Comparison of ENCODE assay signal across 12 cellular contexts in genomic region chr2:214737188-214737587, GRCh38.
DNase-seq lines count a peak whose midpoint lies in the region; ATAC-seq, FAIRE-seq and TF ChIP-seq lines count a peak whose summit lies in the region.
"Had no signal": no experiment of that assay in that cellular context is flagged by ENCODE, and none has a peak within 500 bp of the region (broad histone marks: within the 10 kb centered on the region; RNA-seq: fewer than 3 reads in every experiment).

No MANE protein-coding gene starts in this region.

- no peaks in the 10 kb centered on the region for H3K27me3 ChIP-seq in effector memory CD4-positive, alpha-beta T cell (replicated peaks; ENCODE audit: control insufficient read depth, insufficient read depth, low read length, poor library complexity, severe bottlenecking)
- H3K27me3 ChIP-seq: sigmoid colon, SJSA1 had no signal

- DNase-seq in GM12892 (ENCODE audit: insufficient read length) = no peak
- DNase-seq in GM19240 (ENCODE audit: insufficient read length, low spot score) = peak; percentile 7
- DNase-seq in HEK293T (ENCODE audit: extremely low spot score) = no peak
- no peak for DNase-seq in effector memory CD4-positive, alpha-beta T cell
- DNase-seq in NCI-H146 (lab: John Stamatoyannopoulos, UW) = no peak
- no peak for DNase-seq in NCI-H187 treated with DMSO at 0.1 percent for 48 hours (lab: John Stamatoyannopoulos, UW)
- DNase-seq: CD4-positive, alpha-beta T cell; sigmoid colon had no signal

- H3K4me3 ChIP-seq in effector memory CD4-positive, alpha-beta T cell (ENCODE audit: insufficient read depth, low read depth, low read length, poor library complexity, severe bottlenecking) = no peak overlapping the region
- H3K4me3 ChIP-seq: K562, sigmoid colon, SJSA1 had no signal

- no peaks in the 10 kb centered on the region for H3K4me1 ChIP-seq in effector memory CD4-positive, alpha-beta T cell (ENCODE audit: control insufficient read depth, insufficient read depth, low read length, poor library complexity, severe bottlenecking)
- H3K4me1 ChIP-seq: sigmoid colon, SJSA1 had no signal

- FAIRE-seq in GM12892 (lab: Jason Lieb, UNC) = peak; percentile 60
- FAIRE-seq: K562 had no signal

- ATAC-seq in HG02759 (IDR thresholded peaks at IDR 0.05; ENCODE audit: unreplicated experiment) = peak; percentile 98
- ATAC-seq in HG03469 (IDR thresholded peaks at IDR 0.05; ENCODE audit: unreplicated experiment) = peak; percentile 97
- ATAC-seq: K562 had no signal

- POLR2A ChIA-PET in HEK293T (lab: Yijun Ruan, JAX) = no interaction called here

- no peak overlapping the region for H3K27ac ChIP-seq in effector memory CD4-positive, alpha-beta T cell (ENCODE audit: insufficient read depth, low read length, poor library complexity, severe bottlenecking)
- H3K27ac ChIP-seq: sigmoid colon, SJSA1 had no signal

- H3K9me3 ChIP-seq in effector memory CD4-positive, alpha-beta T cell (ENCODE audit: control insufficient read depth, low read length) = no peaks in the 10 kb centered on the region
- H3K9me3 ChIP-seq: sigmoid colon, SJSA1 had no signal

- H3K36me3 ChIP-seq in effector memory CD4-positive, alpha-beta T cell (ENCODE audit: control insufficient read depth, insufficient read depth, low read length) = no peaks in the 10 kb centered on the region

- CTCF ChIA-PET in HEK293T (lab: Yijun Ruan, JAX) = no interaction called here

- TF ChIP-seq POLR2A in GM12892 (IDR thresholded peaks at IDR 0.05; ENCODE audit: low read depth, low read length) = peak; percentile 36; the same call in 1 of the 2 replicates

TF ChIP-seq in HEK293T, 16 proteins besides CTCF, POLR2A, EP300 and RAD21:
- TF ChIP-seq ZNF384 (IDR thresholded peaks at IDR 0.05) (no peak), SUZ12 (IDR thresholded peaks at IDR 0.05) (no peak), FOXK2 (IDR thresholded peaks at IDR 0.05) (no peak), LEF1 (IDR thresholded peaks at IDR 0.05; ENCODE audit: borderline replicate concordance) (no peak), TARDBP (IDR thresholded peaks at IDR 0.05) (no peak), ARNT (IDR thresholded peaks at IDR 0.05) (no peak), FOXM1 (IDR thresholded peaks at IDR 0.05; ENCODE audit: borderline replicate concordance) (no peak), FOXA1 (IDR thresholded peaks at IDR 0.05) (no peak), ELF4 (IDR thresholded peaks at IDR 0.05) (no peak), SP1 (IDR thresholded peaks at IDR 0.05) (no peak), HDGF (IDR thresholded peaks at IDR 0.05; ENCODE audit: borderline replicate concordance) (no peak)
- TF ChIP-seq, protein P1, sequence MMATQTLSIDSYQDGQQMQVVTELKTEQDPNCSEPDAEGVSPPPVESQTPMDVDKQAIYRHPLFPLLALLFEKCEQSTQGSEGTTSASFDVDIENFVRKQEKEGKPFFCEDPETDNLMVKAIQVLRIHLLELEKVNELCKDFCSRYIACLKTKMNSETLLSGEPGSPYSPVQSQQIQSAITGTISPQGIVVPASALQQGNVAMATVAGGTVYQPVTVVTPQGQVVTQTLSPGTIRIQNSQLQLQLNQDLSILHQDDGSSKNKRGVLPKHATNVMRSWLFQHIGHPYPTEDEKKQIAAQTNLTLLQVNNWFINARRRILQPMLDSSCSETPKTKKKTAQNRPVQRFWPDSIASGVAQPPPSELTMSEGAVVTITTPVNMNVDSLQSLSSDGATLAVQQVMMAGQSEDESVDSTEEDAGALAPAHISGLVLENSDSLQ (IDR thresholded peaks at IDR 0.05) = no peak
TF ChIP-seq in HEK293T: peak in this region for 0.
